In the genomic region with DNA sequence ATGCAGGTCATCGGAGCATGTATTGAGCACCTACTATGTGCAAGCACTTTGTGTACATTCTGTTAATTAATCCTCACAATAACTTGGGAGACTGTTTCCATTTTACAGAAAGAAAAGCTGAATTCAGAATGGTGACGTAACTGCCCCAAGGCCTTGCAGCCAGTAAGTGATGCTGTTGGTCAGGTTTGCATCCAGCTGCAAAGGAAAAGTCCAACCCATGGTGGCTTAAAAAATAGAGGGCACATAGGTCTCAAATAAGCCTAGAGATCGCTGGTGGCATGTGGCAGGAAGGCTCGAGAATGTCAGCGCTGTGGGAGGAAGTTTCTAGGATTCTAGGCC, we compare ENCODE assay signal across 25 cellular contexts.
"Had no signal": no experiment of that assay in that cellular context is flagged by ENCODE, and none has a peak within 500 bp of the region (broad histone marks: within the 10 kb centered on the region; RNA-seq: fewer than 3 reads in every experiment).

No MANE protein-coding gene starts in this region.

- FAIRE-seq: keratinocyte, small intestine had no signal

- H3K4me1 ChIP-seq: colonic mucosa, lower lobe of right lung, psoas muscle, upper lobe of right lung, uterus had no signal

- H3K27ac ChIP-seq: colonic mucosa, epithelial cell of prostate, gastrocnemius medialis, lower lobe of right lung, neutrophil, psoas muscle, thoracic aorta, upper lobe of right lung, uterus had no signal

- H3K9me3 ChIP-seq: colonic mucosa, gastrocnemius medialis, lower lobe of right lung, neutrophil, psoas muscle, thoracic aorta, tibial nerve, upper lobe of right lung, uterus had no signal

- H3K36me3 ChIP-seq: colonic mucosa, gastrocnemius medialis, lower lobe of right lung, neutrophil, thoracic aorta, tibial nerve, upper lobe of right lung, uterus had no signal

- H3K27me3 ChIP-seq: colonic mucosa, gastrocnemius medialis, tibial nerve, upper lobe of right lung, uterus had no signal

- H3K4me3 ChIP-seq: colonic mucosa, gastrocnemius medialis, lower lobe of right lung, psoas muscle, thoracic aorta, tibial nerve, upper lobe of right lung, uterus had no signal

- ATAC-seq: esophagus mucosa; gastrocnemius medialis; left ventricle myocardium superior; lower lobe of right lung; natural killer cell treated with Interleukin-12 subunit alpha and Interleukin-12 subunit beta and Interleukin-15 and Interleukin-18, amount 100 ng/mL, for 72 hours; psoas muscle; right cardiac atrium; stimulated activated effector memory CD8-positive, alpha-beta T cell treated with anti-CD3 and anti-CD28 coated beads, Interleukin-12 subunit alpha, Interleukin-12 subunit beta, amount 100 ng/mL, for 72 hours; stimulated activated naive CD8-positive, alpha-beta T cell treated with anti-CD3 and anti-CD28 coated beads, Interleukin-15, Interleukin-2, amounts not matched to agents 100 U/mL and 50 U/mL, for 24 hours; upper lobe of right lung had no signal

- DNase-seq: colonic mucosa; effector CD8-positive, alpha-beta T cell; endodermal cell; foreskin fibroblast; gastrocnemius medialis; left ventricle myocardium superior; lower lobe of right lung; naive B cell; psoas muscle; right cardiac atrium; small intestine; stimulated activated CD4-positive, alpha-beta T cell treated with anti-CD3 and anti-CD28 coated beads, Interleukin-12 subunit alpha, Interleukin-12 subunit beta, amount 100 ng/mL, for 4 hours; stimulated activated CD4-positive, alpha-beta T cell treated with anti-CD3 and anti-CD28 coated beads, Interleukin-1b, Interleukin-23, amount 100 ng/mL, for 48 hours; stimulated activated CD4-positive, alpha-beta T cell treated with anti-CD3 and anti-CD28 coated beads, Interleukin-4, amount 100 ng/mL, for 1 hour; stimulated activated naive CD8-positive, alpha-beta T cell treated with anti-CD3 and anti-CD28 coated beads, Interleukin-15, Interleukin-2, amounts not matched to agents 100 U/mL and 50 U/mL, for 24 hours; upper lobe of right lung; uterus had no signal
